Comparison of ENCODE assay signal across 12 cellular contexts in genomic region chr11:110453684-110454354, GRCh38. TPM values are rescaled to one million over a fixed set of nuclear protein-coding genes. Genes with fewer than 3 reads are reported as not detected.
DNase-seq lines count a peak whose midpoint lies in the region; ATAC-seq and TF ChIP-seq lines count a peak whose summit lies in the region.
"Had no signal": no experiment of that assay in that cellular context is flagged by ENCODE, and none has a peak within 500 bp of the region (broad histone marks: within the 10 kb centered on the region; RNA-seq: fewer than 3 reads in every experiment).

No MANE protein-coding gene starts in this region.

- no peaks in the 10 kb centered on the region for H3K27me3 ChIP-seq in WERI-Rb-1 (ENCODE audit: insufficient read depth, low read depth, severe bottlenecking)
- H3K27me3 ChIP-seq: ascending aorta had no signal

- ATAC-seq in GM18909 (IDR thresholded peaks at IDR 0.05; ENCODE audit: poor library complexity, unreplicated experiment) (peak; percentile 90), HG02610 (IDR thresholded peaks at IDR 0.05; ENCODE audit: unreplicated experiment) (peak; percentile 80), HG03460 (IDR thresholded peaks at IDR 0.05; ENCODE audit: unreplicated experiment) (peak; percentile 75)

- H3K9me3 ChIP-seq in WERI-Rb-1 (ENCODE audit: severe bottlenecking) = no peaks in the 10 kb centered on the region
- H3K9me3 ChIP-seq: ascending aorta had no signal

- H3K27me3 Mint-ChIP-seq in progenitor cell of endocrine pancreas = no peaks in the 10 kb centered on the region

- H3K27ac Mint-ChIP-seq in progenitor cell of endocrine pancreas = no peak overlapping the region

- H3K36me3 Mint-ChIP-seq in progenitor cell of endocrine pancreas (ENCODE audit: insufficient read depth) = peaks cover 6% of the 10 kb centered on the region

- peak; percentile 13 for DNase-seq in EH (ENCODE audit: low read depth)
- DNase-seq in WERI-Rb-1 = no peak
- DNase-seq in progenitor cell of endocrine pancreas (ENCODE audit: low spot score, unreplicated experiment) = no peak
- no peak for DNase-seq in UCSD-AML1 (lab: John Stamatoyannopoulos, UW; ENCODE audit: unreplicated experiment)
- no peak for DNase-seq in DMS53 (lab: John Stamatoyannopoulos, UW)
- DNase-seq: activated CD4-positive, CD25-positive, alpha-beta regulatory T cell; NCI-H2029 had no signal

- H3K4me1 Mint-ChIP-seq in progenitor cell of endocrine pancreas (ENCODE audit: low read depth) = no peaks in the 10 kb centered on the region

- no peak overlapping the region for H3K27ac ChIP-seq in WERI-Rb-1
- H3K27ac ChIP-seq: ascending aorta had no signal

- no peak overlapping the region for H3K4me3 ChIP-seq in WERI-Rb-1 (ENCODE audit: low read depth, low read length)
- H3K4me3 ChIP-seq: ascending aorta had no signal

- no peaks in the 10 kb centered on the region for H3K9me3 Mint-ChIP-seq in progenitor cell of endocrine pancreas (ENCODE audit: low read depth)
- H3K9me3 Mint-ChIP-seq: neural crest cell had no signal

- H3K4me3 Mint-ChIP-seq in progenitor cell of endocrine pancreas (ENCODE audit: low read depth) = no peak overlapping the region
- H3K4me3 Mint-ChIP-seq: neural crest cell had no signal

- TF ChIP-seq CTCF in WERI-Rb-1 (IDR thresholded peaks at IDR 0.05; ENCODE audit: low read depth, low read length) (no peak), progenitor cell of endocrine pancreas (IDR thresholded peaks at IDR 0.05; ENCODE audit: unreplicated experiment) (no peak)

- no peaks in the 10 kb centered on the region; the same call in 1 of the 2 replicates for H3K36me3 ChIP-seq in WERI-Rb-1

RNA-seq across cellular contexts. Expression of gene FDX1, which starts 24.1 kb away (rescaled TPM):
- total RNA-seq in progenitor cell of endocrine pancreas = 13.6 and 14.6 TPM in 2 replicates
